In genomic region chr7:39645482-39646407, GRCh38 we compare ENCODE assay signal across 21 cellular contexts.
"Had no signal": no experiment of that assay in that cellular context is flagged by ENCODE, and none has a peak within 500 bp of the region (broad histone marks: within the 10 kb centered on the region; RNA-seq: fewer than 3 reads in every experiment).

No MANE protein-coding gene starts in this region.

- H3K27me3 ChIP-seq: ascending aorta, breast epithelium, upper lobe of left lung had no signal

- H3K9ac ChIP-seq: parathyroid adenoma had no signal

- H3K36me3 ChIP-seq: ascending aorta, breast epithelium, upper lobe of left lung had no signal

- H3K4me1 ChIP-seq: ascending aorta, breast epithelium, parathyroid adenoma had no signal

- H3K9me3 ChIP-seq: ascending aorta, breast epithelium, upper lobe of left lung had no signal

- ATAC-seq: activated CD8-positive, alpha-beta T cell treated with anti-CD3 and anti-CD28 coated beads, Interleukin-2, amount 10 ng/mL, durations not matched to agents 7 days and 5 days; effector memory CD8-positive, alpha-beta T cell; left colon; T-helper 17 cell had no signal

- H3K27ac ChIP-seq: ascending aorta, breast epithelium, parathyroid adenoma, skin epidermis had no signal

- DNase-seq: activated B cell treated with CpG ODN at 0.5 μM for 24 hours; activated CD4-positive, alpha-beta T cell treated with anti-CD3 and anti-CD28 coated beads, Interleukin-2, amount 10 ng/mL, durations not matched to agents 24 days and 14 days; activated CD8-positive, alpha-beta memory T cell treated with anti-CD3 and anti-CD28 coated beads, Interleukin-2, amount 50 U/mL, for 4 hours; activated CD8-positive, alpha-beta T cell treated with anti-CD3 and anti-CD28 coated beads, Interleukin-2, amount 10 ng/mL, durations not matched to agents 7 days and 5 days; activated gamma-delta T cell; activated naive CD8-positive, alpha-beta T cell treated with anti-CD3 and anti-CD28 coated beads for 36 hours; activated T-cell treated with anti-CD3 and anti-CD28 coated beads, Interleukin-2, amount 50 U/mL, for 48 hours; dermis blood vessel endothelial cell; effector memory CD8-positive, alpha-beta T cell; foreskin melanocyte; head of caudate nucleus; left colon; mammary epithelial cell; stimulated activated CD4-positive, alpha-beta T cell treated with anti-CD3 and anti-CD28 coated beads, Interleukin-4, amount 100 ng/mL, for 24 hours; stimulated activated naive CD4-positive, alpha-beta T cell treated with Interleukin-2 at 50 U/mL for 16 hours; T-helper 17 cell; upper lobe of left lung had no signal

- H2AFZ ChIP-seq: parathyroid adenoma had no signal

- H3K4me3 ChIP-seq: ascending aorta, breast epithelium, skin epidermis, upper lobe of left lung had no signal
